ENCODE assay signal across 22 cellular contexts in the genomic region with DNA sequence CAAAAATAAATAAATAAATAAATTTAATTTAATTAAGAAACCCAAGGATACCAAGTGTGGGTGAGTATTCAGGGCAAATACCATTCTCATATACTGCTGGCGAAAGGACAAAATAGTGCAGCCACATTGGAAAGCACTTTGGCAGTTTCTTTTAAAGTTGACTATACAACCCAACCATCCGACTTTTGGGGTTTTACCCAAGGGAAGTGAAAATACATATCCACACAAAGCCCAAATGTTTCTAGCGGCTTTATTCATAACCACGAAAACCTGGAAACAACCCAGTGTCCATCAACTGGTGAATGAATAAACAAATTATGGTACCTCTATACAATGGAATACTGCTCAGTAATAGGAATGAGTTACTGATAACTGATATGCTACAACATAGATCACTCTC. TPM values are rescaled to one million over a fixed set of nuclear protein-coding genes. Genes with fewer than 3 reads are reported as not detected.
DNase-seq lines count a peak whose midpoint lies in the region; ATAC-seq and FAIRE-seq lines count a peak whose summit lies in the region.
"Had no signal": no experiment of that assay in that cellular context is flagged by ENCODE, and none has a peak within 500 bp of the region (broad histone marks: within the 10 kb centered on the region; RNA-seq: fewer than 3 reads in every experiment).

No MANE protein-coding gene starts in this region.

- no peak for FAIRE-seq in RCC 7860 (lab: Jason Lieb, UNC)
- FAIRE-seq: A549, G401.6, GM12892, H54 had no signal

- H3K27me3 Mint-ChIP-seq in T-helper 2 cell treated with Interferon-gamma antibody and Interleukin-4, amounts not matched to agents 5 μg/mL and 100 μg/mL, for 36 hours (ENCODE audit: low read depth), result peaks cover 2% of the 10 kb centered on the region

- no peaks in the 10 kb centered on the region for H3K9me3 Mint-ChIP-seq in T-helper 2 cell treated with Interferon-gamma antibody and Interleukin-4, amounts not matched to agents 5 μg/mL and 100 μg/mL, for 36 hours
- H3K9me3 Mint-ChIP-seq: HFFc6 had no signal

- no peaks in the 10 kb centered on the region for H3K4me1 Mint-ChIP-seq in T-helper 2 cell treated with Interferon-gamma antibody and Interleukin-4, amounts not matched to agents 5 μg/mL and 100 μg/mL, for 36 hours (ENCODE audit: low read depth)
- H3K4me1 Mint-ChIP-seq: CD4-positive, alpha-beta memory T cell had no signal

- no peak overlapping the region for H3K27ac Mint-ChIP-seq in T-helper 2 cell treated with Interferon-gamma antibody and Interleukin-4, amounts not matched to agents 5 μg/mL and 100 μg/mL, for 36 hours
- H3K27ac Mint-ChIP-seq: CD4-positive, alpha-beta memory T cell; HFFc6 had no signal

- no peak for ATAC-seq in HG03097 (IDR thresholded peaks at IDR 0.05; ENCODE audit: low FRiP score, unreplicated experiment)
- ATAC-seq: A549 had no signal

- H3K36me3 Mint-ChIP-seq in T-helper 2 cell treated with Interferon-gamma antibody and Interleukin-4, amounts not matched to agents 5 μg/mL and 100 μg/mL, for 36 hours (ENCODE audit: low read depth), result no peaks in the 10 kb centered on the region
- H3K36me3 Mint-ChIP-seq: CD4-positive, alpha-beta memory T cell had no signal

- H3K4me3 Mint-ChIP-seq in T-helper 2 cell treated with Interferon-gamma antibody and Interleukin-4, amounts not matched to agents 5 μg/mL and 100 μg/mL, for 36 hours, result no peak overlapping the region
- H3K4me3 Mint-ChIP-seq: CD4-positive, alpha-beta memory T cell; HFFc6 had no signal

- peak; percentile 4 for DNase-seq in Daoy (ENCODE audit: low read depth)
- DNase-seq in RCC 7860 (ENCODE audit: low spot score), result peak; percentile 25
- DNase-seq in astrocyte of the hippocampus (ENCODE audit: low read depth, low spot score), result peak; percentile 67
- DNase-seq in kidney tubule cell (ENCODE audit: low spot score), result peak; percentile 30
- no peak for DNase-seq in T-helper 2 cell treated with Interferon-gamma antibody and Interleukin-4, amounts not matched to agents 5 μg/mL and 100 μg/mL, for 36 hours (ENCODE audit: low spot score)
- no peak for DNase-seq in NCI-H2227 (lab: John Stamatoyannopoulos, UW; ENCODE audit: unreplicated experiment)
- DNase-seq in GDM1 (lab: John Stamatoyannopoulos, UW), result no peak
- DNase-seq: ACHN; AML-193; BE2C; Calu3; CD4-positive, alpha-beta memory T cell; COR-L47; DMS53; DMS79 treated with DMSO at 0.1 percent for 48 hours; GOT3; HFFc6 had no signal

RNA-seq across cellular contexts. Expression of gene OGDHL, which starts 36.2 kb away (rescaled TPM):
- 1.5 and 3.4 TPM in 2 replicates for total RNA-seq in Daoy (2014; rRNA removed; shearing (Covaris generic))
- total RNA-seq: CD4-positive, alpha-beta memory T cell had no signal

Comparison
In these comparisons a context has a peak if more than half of its experiments do, and no peak if none do; other contexts are left out.
1. DNase-seq: peak in Daoy (single experiment), RCC 7860 (single experiment), astrocyte of the hippocampus (single experiment) and kidney tubule cell (single experiment); none in T-helper 2 cell treated with Interferon-gamma antibody and Interleukin-4, amounts not matched to agents 5 μg/mL and 100 μg/mL, for 36 hours (single experiment), NCI-H2227 (single experiment) and GDM1 (single experiment).